1 cellular context compared by ENCODE assay signal in the genomic region with DNA sequence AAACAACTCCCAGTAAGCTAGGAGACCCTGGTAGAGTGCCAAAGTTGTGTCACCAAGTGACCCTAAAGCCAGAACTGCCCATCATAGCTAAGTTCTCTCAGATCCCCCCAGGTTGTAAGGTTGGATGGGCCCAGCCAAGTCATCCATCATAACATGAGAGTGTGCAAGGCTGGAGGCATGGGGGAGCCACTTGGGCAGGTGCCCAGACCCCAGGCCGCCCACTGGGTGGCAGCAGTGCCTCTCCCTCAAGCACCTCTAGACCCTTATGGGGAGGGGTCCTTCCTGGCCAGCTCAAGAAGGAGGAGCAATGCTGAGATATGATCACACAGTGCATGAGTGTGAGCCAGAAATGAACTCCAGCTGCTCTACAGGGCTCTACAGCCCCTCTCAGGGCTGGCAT.
TF ChIP-seq lines count a peak whose summit lies in the region.

No MANE protein-coding gene starts in this region.

TF ChIP-seq in SK-N-SH treated with all-trans-retinoic acid at 6 μM for 48 hours, 23 proteins besides CTCF, POLR2A, EP300 and RAD21 (continued from another document):
- no peak for TF ChIP-seq TSHZ2 (CRISPR knock-in tag; IDR thresholded peaks at IDR 0.05)
